Comparison of ENCODE assay signal across 21 cellular contexts in the genomic region with DNA sequence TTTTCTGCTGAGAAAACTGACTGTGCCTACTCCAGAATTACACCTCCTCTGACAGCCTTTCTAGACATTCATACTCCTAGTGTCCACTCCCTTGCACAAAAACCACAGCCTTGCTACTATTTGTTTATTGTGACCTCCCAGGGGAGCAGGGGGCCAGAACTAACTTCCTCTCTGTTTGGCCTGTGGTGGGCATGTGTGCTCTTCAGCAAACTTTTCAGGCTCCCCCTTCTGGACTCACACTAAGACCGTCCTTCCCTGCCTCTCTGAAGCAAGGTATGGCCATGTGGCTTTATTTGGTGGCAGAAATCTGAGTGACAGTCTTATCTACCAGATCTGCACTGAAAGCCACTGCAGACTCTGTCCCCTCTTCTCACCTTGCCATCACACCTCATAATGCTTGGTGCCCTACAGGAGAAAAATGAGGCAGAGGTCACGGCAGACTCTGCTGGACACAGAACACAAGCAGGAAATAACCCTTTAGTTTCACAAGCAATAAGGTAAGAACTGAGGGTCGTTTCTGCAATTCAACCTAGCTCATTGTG. TPM values are rescaled to one million over a fixed set of nuclear protein-coding genes. Genes with fewer than 3 reads are reported as not detected.
DNase-seq lines count a peak whose midpoint lies in the region; TF ChIP-seq lines count a peak whose summit lies in the region.
"Had no signal": no experiment of that assay in that cellular context is flagged by ENCODE, and none has a peak within 500 bp of the region (broad histone marks: within the 10 kb centered on the region; RNA-seq: fewer than 3 reads in every experiment).

No MANE protein-coding gene starts in this region.

- no peaks in the 10 kb centered on the region for H3K27me3 ChIP-seq in neural progenitor cell
- H3K27me3 ChIP-seq in stomach: no peaks in the 10 kb centered on the region
- H3K27me3 ChIP-seq: MG63, tibial nerve had no signal

- peaks cover 22% of the 10 kb centered on the region for H3K36me3 Mint-ChIP-seq in neural progenitor cell
- H3K36me3 Mint-ChIP-seq: activated naive CD8-positive, alpha-beta T cell had no signal

- H3K9me3 ChIP-seq in neural progenitor cell (ENCODE audit: low read depth) (no peaks in the 10 kb centered on the region), stomach (no peaks in the 10 kb centered on the region)
- H3K9me3 ChIP-seq: MG63 had no signal

- H3K4me1 ChIP-seq in neural progenitor cell: peaks cover 5% of the 10 kb centered on the region
- peaks cover 0 to 12% (median 11%) of the 10 kb centered on the region in 4 donors for H3K4me1 ChIP-seq in stomach

- peak; percentile 24 for DNase-seq in H4 (ENCODE audit: low spot score)
- DNase-seq in M059J (ENCODE audit: low read depth): peak; percentile 17
- DNase-seq in astrocyte of the spinal cord (ENCODE audit: low read depth, low spot score): no peak
- DNase-seq in neural progenitor cell (ENCODE audit: low spot score): peak; percentile 30
- DNase-seq in SW480 (ENCODE audit: low spot score): no peak
- DNase-seq in stomach: no peak
- DNase-seq in activated CD8-positive, alpha-beta memory T cell treated with anti-CD3 and anti-CD28 coated beads, Interleukin-2, amount 50 U/mL, for 48 hours: no peak
- DNase-seq: activated CD4-positive, CD25-positive, alpha-beta regulatory T cell treated with anti-CD3 and anti-CD28 coated beads, Interleukin-2, amount 50 U/mL, for 72 hours; activated CD8-positive, alpha-beta memory T cell treated with anti-CD3 and anti-CD28 coated beads for 24 hours; activated T-cell treated with anti-CD3 and anti-CD28 coated beads, Interleukin-2, amount 50 U/mL, for 72 hours; DND-41; MG63; NCI-H1694; NCI-H69; stimulated activated CD4-positive, alpha-beta T cell treated with anti-CD3 and anti-CD28 coated beads, Interleukin-2, amount 100 ng/mL, for 24 hours; stimulated activated naive CD8-positive, alpha-beta T cell treated with anti-CD3 and anti-CD28 coated beads, Interleukin-15, Interleukin-2, amounts not matched to agents 100 U/mL and 50 U/mL, for 24 hours had no signal

- H2AFZ ChIP-seq in neural progenitor cell (replicated peaks): no peak overlapping the region

- no peak overlapping the region for H3K4me3 ChIP-seq in astrocyte of the spinal cord (ENCODE audit: low read depth, low read length)
- H3K4me3 ChIP-seq in neural progenitor cell: no peak overlapping the region
- no peak overlapping the region for H3K4me3 ChIP-seq in stomach
- H3K4me3 ChIP-seq: MG63, SK-N-MC, tibial nerve had no signal

- H3K36me3 ChIP-seq in neural progenitor cell (no peaks in the 10 kb centered on the region), stomach (peaks cover 6 to 55% (median 46%) of the 10 kb centered on the region in 4 donors)
- H3K36me3 ChIP-seq: MG63 had no signal

- peaks cover 21% of the 10 kb centered on the region for H3K4me1 Mint-ChIP-seq in neural progenitor cell

- H3F3A ChIP-seq in neural progenitor cell (ENCODE audit: low read depth): no peaks in the 10 kb centered on the region

- in situ Hi-C loops in astrocyte of the spinal cord (cut with HindIII; ENCODE audit: low sequenced_read_pairs): no loop called here

- H3K79me2 ChIP-seq in neural progenitor cell (ENCODE audit: low read depth): no peaks in the 10 kb centered on the region

- 35 to 45% (median 42%) methylated on average over 3 of the region's 3 CpGs for WGBS in stomach, 5 donors

- H3K27ac ChIP-seq in neural progenitor cell (no peak overlapping the region), stomach (no peak overlapping the region)
- H3K27ac ChIP-seq: SK-N-MC, tibial nerve had no signal

- no peaks in the 10 kb centered on the region for H4K20me1 ChIP-seq in neural progenitor cell (ENCODE audit: low read depth)

- H3K27me3 Mint-ChIP-seq in neural progenitor cell (ENCODE audit: insufficient read depth, low read depth): no peaks in the 10 kb centered on the region

- peaks cover 9% of the 10 kb centered on the region for H3K9me3 Mint-ChIP-seq in neural progenitor cell
- H3K9me3 Mint-ChIP-seq: activated T-cell treated with anti-CD3 and anti-CD28 coated beads, Interleukin-2, amount 50 U/mL, for 72 hours; nephron had no signal

- H3K4me3 Mint-ChIP-seq in neural progenitor cell: peak overlapping the region; percentile 14
- H3K4me3 Mint-ChIP-seq: activated naive CD8-positive, alpha-beta T cell; activated T-cell treated with anti-CD3 and anti-CD28 coated beads, Interleukin-2, amount 50 U/mL, for 72 hours; mesothelial cell of epicardium; nephron had no signal

- peak overlapping the region; percentile 12 for H3K27ac Mint-ChIP-seq in neural progenitor cell
- H3K27ac Mint-ChIP-seq: activated naive CD8-positive, alpha-beta T cell; activated T-cell treated with anti-CD3 and anti-CD28 coated beads, Interleukin-2, amount 50 U/mL, for 72 hours; mesothelial cell of epicardium had no signal

- H3K4me2 ChIP-seq in neural progenitor cell: no peak overlapping the region

- no peak for TF ChIP-seq EP300 in stomach (IDR thresholded peaks at IDR 0.05)

- no peak overlapping the region for H3K9ac ChIP-seq in neural progenitor cell

- intact Hi-C loops in stomach (cut with DNase I; ENCODE audit: low total_unique reads): no loop called here

- TF ChIP-seq CTCF in astrocyte of the spinal cord (IDR thresholded peaks at IDR 0.05; ENCODE audit: low read depth, low read length): peak; percentile 15
- no peak for TF ChIP-seq CTCF in neural progenitor cell (IDR thresholded peaks at IDR 0.05)
- TF ChIP-seq CTCF in stomach (IDR thresholded peaks at IDR 0.05): no peak

- no peak for TF ChIP-seq POLR2A in stomach (IDR thresholded peaks at IDR 0.05)

RNA-seq across cellular contexts. Expression of gene LIFR, which starts 28.2 kb away (rescaled TPM):
- total RNA-seq in H4 (2014; rRNA removed; shearing (Covaris generic)): 25.1 and 31.2 TPM in 2 replicates
- 8.9 and 10.8 TPM in 2 replicates for total RNA-seq in M059J (2014; rRNA removed; shearing (Covaris generic))
- total RNA-seq in neural progenitor cell (ENCODE audit: low replicate concordance) (2.2 TPM in 2 replicates), stomach (100 to 1,000 TPM in 2 of 5 donors, 10 to 100 TPM in 3; 15.2 to 259 (median 86.2) TPM)
- polyA plus RNA-seq in stomach: 1 to 10 TPM; 6.2 to 7.7 (median 6.6) TPM

Comparison
In these comparisons a context has a peak if more than half of its experiments do, and no peak if none do; other contexts are left out.
1. DNase-seq: peak in H4 (single experiment), M059J (single experiment) and neural progenitor cell (single experiment); none in astrocyte of the spinal cord (single experiment), SW480 (single experiment), stomach (single experiment) and activated CD8-positive, alpha-beta memory T cell treated with anti-CD3 and anti-CD28 coated beads, Interleukin-2, amount 50 U/mL, for 48 hours (single experiment).